14 cellular contexts compared by ENCODE assay signal in the genomic region with DNA sequence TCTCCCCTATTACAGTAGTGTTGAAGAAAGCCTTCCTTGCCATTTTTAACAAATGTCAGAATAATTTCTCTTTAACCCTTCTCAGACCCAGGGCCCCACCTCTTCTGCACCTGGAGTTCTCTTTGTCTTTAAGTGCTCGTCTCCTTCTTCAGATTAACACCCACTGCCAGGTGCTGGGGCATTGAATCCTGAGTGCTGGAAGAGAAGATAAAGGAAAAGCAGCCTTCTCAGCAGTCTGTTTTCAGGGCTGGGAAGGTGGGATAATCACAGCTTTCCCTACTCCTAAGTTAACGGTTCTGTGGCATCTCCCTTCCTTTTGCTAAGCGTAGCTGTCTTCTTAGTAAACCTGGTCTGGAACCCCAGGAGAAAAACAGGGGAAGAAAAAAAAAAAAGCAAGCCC.
"Had no signal": no experiment of that assay in that cellular context is flagged by ENCODE, and none has a peak within 500 bp of the region (broad histone marks: within the 10 kb centered on the region; RNA-seq: fewer than 3 reads in every experiment).

No MANE protein-coding gene starts in this region.

- H3K79me2 ChIP-seq: parathyroid adenoma had no signal

- H3K36me3 ChIP-seq: brain microvascular endothelial cell, stomach, thoracic aorta had no signal

- H3K4me1 ChIP-seq: parathyroid adenoma, stomach had no signal

- DNase-seq: activated CD4-positive, alpha-beta memory T cell treated with anti-CD3 and anti-CD28 coated beads for 36 hours; activated CD4-positive, CD25-positive, alpha-beta regulatory T cell treated with anti-CD3 and anti-CD28 coated beads, Interleukin-2, amount 50 U/mL, for 72 hours; activated naive CD4-positive, alpha-beta T cell; activated T-cell treated with anti-CD3 and anti-CD28 coated beads, Interleukin-2, amount 50 U/mL, for 48 hours; brain microvascular endothelial cell; dermis blood vessel endothelial cell; hypothalamus; retina; stimulated activated CD4-positive, alpha-beta T cell treated with anti-CD3 and anti-CD28 coated beads, Interleukin-4, amount 100 ng/mL, for 1 hour; stimulated activated CD8-positive, alpha-beta memory T cell treated with anti-CD3 and anti-CD28 coated beads, Interleukin-4, amount 100 ng/mL, for 48 hours; stomach had no signal

- H3K27ac Mint-ChIP-seq: activated CD4-positive, alpha-beta memory T cell treated with anti-CD3 and anti-CD28 coated beads for 36 hours; mesothelial cell of epicardium had no signal

- H2AFZ ChIP-seq: parathyroid adenoma had no signal

- H3K9me3 ChIP-seq: thoracic aorta had no signal

- H3K27ac ChIP-seq: brain microvascular endothelial cell, parathyroid adenoma, stomach, thoracic aorta had no signal

- H3K36me3 Mint-ChIP-seq: mesothelial cell of epicardium had no signal

- H3K27me3 Mint-ChIP-seq: activated CD4-positive, alpha-beta memory T cell treated with anti-CD3 and anti-CD28 coated beads for 36 hours had no signal

- H3K4me3 Mint-ChIP-seq: activated CD4-positive, alpha-beta memory T cell treated with anti-CD3 and anti-CD28 coated beads for 36 hours; mesothelial cell of epicardium had no signal

- H3K27me3 ChIP-seq: brain microvascular endothelial cell had no signal

- H3K4me3 ChIP-seq: stomach, thoracic aorta had no signal
